ENCODE assay signal across 29 cellular contexts in the genomic region with DNA sequence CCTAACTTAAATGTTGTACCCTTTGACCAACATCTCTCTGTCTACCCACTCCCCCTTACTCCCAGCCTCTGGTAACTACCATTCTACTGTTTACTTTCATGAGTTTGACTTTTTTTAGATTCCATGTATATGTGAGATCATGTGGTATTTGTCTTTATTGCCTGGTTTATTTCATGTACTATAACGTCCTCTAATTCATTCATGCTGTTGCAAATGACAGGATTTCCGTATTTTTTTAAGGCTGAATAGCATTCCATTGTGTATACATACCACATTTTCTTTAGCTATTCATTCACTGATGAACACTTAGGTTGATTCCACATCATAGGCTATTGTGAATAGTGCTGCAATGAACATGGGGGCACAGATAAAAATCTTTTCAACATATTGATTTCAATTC. TPM values are rescaled to one million over a fixed set of nuclear protein-coding genes. Genes with fewer than 3 reads are reported as not detected.
"Had no signal": no experiment of that assay in that cellular context is flagged by ENCODE, and none has a peak within 500 bp of the region (broad histone marks: within the 10 kb centered on the region; RNA-seq: fewer than 3 reads in every experiment).

No MANE protein-coding gene starts in this region.

- ATAC-seq: activated naive CD4-positive, alpha-beta T cell treated with anti-CD3 and anti-CD28 coated beads, Interleukin-2, amount 50 U/mL, for 72 hours; activated T-cell treated with anti-CD3 and anti-CD28 coated beads, Interleukin-2, amount 50 U/mL, for 72 hours; body of pancreas; effector memory CD8-positive, alpha-beta T cell; esophagus mucosa; right lobe of liver; stimulated activated naive CD8-positive, alpha-beta T cell treated with anti-CD3 and anti-CD28 coated beads, Interleukin-15, Interleukin-2, amounts not matched to agents 100 U/mL and 50 U/mL, for 24 hours; T-helper 17 cell; WTC11 had no signal

- H3K4me3 Mint-ChIP-seq: activated T-cell treated with anti-CD3 and anti-CD28 coated beads, Interleukin-2, amount 50 U/mL, for 72 hours; effector memory CD8-positive, alpha-beta T cell; nephron; T-helper 17 cell; WTC11 had no signal

- H3K27ac Mint-ChIP-seq: activated naive CD4-positive, alpha-beta T cell treated with anti-CD3 and anti-CD28 coated beads, Interleukin-2, amount 50 U/mL, for 72 hours; activated T-cell treated with anti-CD3 and anti-CD28 coated beads, Interleukin-2, amount 50 U/mL, for 72 hours; effector memory CD8-positive, alpha-beta T cell; nephron; progenitor cell of endocrine pancreas; T-helper 17 cell; WTC11 had no signal

- H3K4me3 ChIP-seq: body of pancreas, colonic mucosa, left ventricle myocardium inferior, lung, right lobe of liver, skin epidermis, testis, transverse colon had no signal

- H3K9me3 ChIP-seq: body of pancreas, colonic mucosa, left ventricle myocardium inferior, neutrophil, right lobe of liver, testis, transverse colon had no signal

- H3K36me3 Mint-ChIP-seq: activated naive CD4-positive, alpha-beta T cell treated with anti-CD3 and anti-CD28 coated beads, Interleukin-2, amount 50 U/mL, for 72 hours; WTC11 had no signal

- FAIRE-seq: frontal cortex, islet of Langerhans had no signal

- H3K9me3 Mint-ChIP-seq: activated naive CD4-positive, alpha-beta T cell treated with anti-CD3 and anti-CD28 coated beads, Interleukin-2, amount 50 U/mL, for 72 hours; activated T-cell treated with anti-CD3 and anti-CD28 coated beads, Interleukin-2, amount 50 U/mL, for 72 hours; effector memory CD8-positive, alpha-beta T cell; nephron had no signal

- DNase-seq: activated CD4-positive, alpha-beta T cell treated with anti-CD3 and anti-CD28 coated beads for 1 hour; activated CD4-positive, alpha-beta T cell treated with anti-CD3 and anti-CD28 coated beads, Interleukin-2, amount 50 U/mL, for 4 hours; activated naive CD4-positive, alpha-beta T cell; activated T-cell treated with anti-CD3 and anti-CD28 coated beads for 4 hours; activated T-cell treated with anti-CD3 and anti-CD28 coated beads, Interleukin-2, amount 50 U/mL, for 72 hours; anterior cingulate cortex; body of pancreas; colonic mucosa; effector memory CD8-positive, alpha-beta T cell; left ventricle myocardium inferior; right lobe of liver; stimulated activated CD4-positive, alpha-beta T cell treated with anti-CD3 and anti-CD28 coated beads, Interleukin-12 subunit alpha, Interleukin-12 subunit beta, amount 100 ng/mL, for 4 hours; stimulated activated CD4-positive, alpha-beta T cell treated with anti-CD3 and anti-CD28 coated beads, Interleukin-4, amount 100 ng/mL, for 1 hour; stimulated activated naive CD8-positive, alpha-beta T cell treated with anti-CD3 and anti-CD28 coated beads, Interleukin-15, Interleukin-2, amounts not matched to agents 100 U/mL and 50 U/mL, for 24 hours; T-helper 17 cell; testis; transverse colon had no signal

- H3K4me1 ChIP-seq: body of pancreas, colonic mucosa, left ventricle myocardium inferior, transverse colon had no signal

- H3K36me3 ChIP-seq: colonic mucosa, left ventricle myocardium inferior, neutrophil, right lobe of liver, transverse colon had no signal

- H3K27ac ChIP-seq: body of pancreas, colonic mucosa, left ventricle myocardium inferior, neutrophil, right lobe of liver, skin epidermis, testis, transverse colon had no signal

- H3K27me3 ChIP-seq: body of pancreas, colonic mucosa, right lobe of liver, testis, transverse colon had no signal

RNA-seq across cellular contexts. Expression of a gene that starts 50.7 kb away (rescaled TPM):
- total RNA-seq: activated naive CD4-positive, alpha-beta T cell treated with anti-CD3 and anti-CD28 coated beads, Interleukin-2, amount 50 U/mL, for 72 hours; body of pancreas; colonic mucosa; esophagus mucosa; left ventricle myocardium inferior; osteocyte; progenitor cell of endocrine pancreas; right lobe of liver; transverse colon; urinary bladder had no signal
